In genomic region chr3:71680588-71680987, GRCh38 we compare ENCODE assay signal across 12 cellular contexts. TPM values are rescaled to one million over a fixed set of nuclear protein-coding genes. Genes with fewer than 3 reads are reported as not detected.
DNase-seq lines count a peak whose midpoint lies in the region; ATAC-seq and TF ChIP-seq lines count a peak whose summit lies in the region.
"Had no signal": no experiment of that assay in that cellular context is flagged by ENCODE, and none has a peak within 500 bp of the region (broad histone marks: within the 10 kb centered on the region; RNA-seq: fewer than 3 reads in every experiment).

No MANE protein-coding gene starts in this region.

- no peak overlapping the region for H3K4me3 Mint-ChIP-seq in natural killer cell
- H3K4me3 Mint-ChIP-seq: activated B cell treated with CpG ODN at 0.5 μM for 24 hours; dendritic cell treated with granulocyte-macrophage colony-stimulating factor and Interleukin-4, amounts not matched to agents 40 ng/mL and 50 ng/mL, for 4 days had no signal

- 64 to 68% methylated on average over 1 of the region's 1 CpG for WGBS in testis, 2 donors

- ATAC-seq in natural killer cell (no peak), SK-N-SH treated with all-trans-retinoic acid at 6 μM for 48 hours (no peak), HG02763 (IDR thresholded peaks at IDR 0.05; ENCODE audit: unreplicated experiment) (no peak)
- ATAC-seq: Panc1 had no signal

- H3K27me3 ChIP-seq in left ventricle myocardium inferior (ENCODE audit: low read depth) (no peaks in the 10 kb centered on the region), right atrium auricular region (no peaks in the 10 kb centered on the region), testis (no peaks in the 10 kb centered on the region)

- no peaks in the 10 kb centered on the region for H3K27me3 Mint-ChIP-seq in natural killer cell (ENCODE audit: low read depth in 2 of 2)
- H3K27me3 Mint-ChIP-seq: activated B cell treated with CpG ODN at 0.5 μM for 24 hours; dendritic cell treated with granulocyte-macrophage colony-stimulating factor and Interleukin-4, amounts not matched to agents 40 ng/mL and 50 ng/mL, for 4 days had no signal

- DNase-seq in left ventricle myocardium inferior, result no peak
- no peak for DNase-seq in right atrium auricular region (ENCODE audit: low spot score)
- peak; percentile 57 for DNase-seq in dedifferentiated amniotic fluid mesenchymal stem cell (ENCODE audit: extremely low spot score)
- no peak for DNase-seq in natural killer cell
- no peak for DNase-seq in GM13977 (ENCODE audit: low spot score)
- no peak for DNase-seq in testis
- DNase-seq: activated B cell treated with CpG ODN at 0.5 μM for 24 hours, NCI-H2029 treated with DMSO at 0.1 percent for 48 hours had no signal

- H3K9me3 ChIP-seq in left ventricle myocardium inferior (replicated peaks), result no peaks in the 10 kb centered on the region
- H3K9me3 ChIP-seq in right atrium auricular region, result no peaks in the 10 kb centered on the region
- no peaks in the 10 kb centered on the region for H3K9me3 ChIP-seq in testis

- peak overlapping the region; percentile 33 for H3K27ac ChIP-seq in left ventricle myocardium inferior (replicated peaks)
- H3K27ac ChIP-seq in right atrium auricular region, result peak overlapping the region in 1 of 2 donors; percentile 26
- H3K27ac ChIP-seq in testis, result no peak overlapping the region

- in situ Hi-C loops in GM13977 (cut with MboI; ENCODE audit: low pct_unique_long_range_greater_than_20kb, low sequenced_read_pairs, unreplicated experiment), result no loop called here

- H3K9me3 Mint-ChIP-seq in natural killer cell, result no peaks in the 10 kb centered on the region
- H3K9me3 Mint-ChIP-seq: activated B cell treated with CpG ODN at 0.5 μM for 24 hours; dendritic cell treated with granulocyte-macrophage colony-stimulating factor and Interleukin-4, amounts not matched to agents 40 ng/mL and 50 ng/mL, for 4 days had no signal

- TF ChIP-seq POLR2A in testis (IDR thresholded peaks at IDR 0.05), result no peak

- intact Hi-C loops in left ventricle myocardium inferior (cut with micrococcal nuclease) (no loop called here), natural killer cell (cut with micrococcal nuclease) (no loop called here), testis (cut with DNase I; ENCODE audit: low total_unique reads) (no loop called here)

- H3K27ac Mint-ChIP-seq in natural killer cell, result peak overlapping the region; percentile 27 to 57
- H3K27ac Mint-ChIP-seq: activated B cell treated with CpG ODN at 0.5 μM for 24 hours; dendritic cell treated with granulocyte-macrophage colony-stimulating factor and Interleukin-4, amounts not matched to agents 40 ng/mL and 50 ng/mL, for 4 days had no signal

- TF ChIP-seq CTCF in left ventricle myocardium inferior (IDR thresholded peaks at IDR 0.05; ENCODE audit: borderline replicate concordance) (no peak), right atrium auricular region (IDR thresholded peaks at IDR 0.05) (no peak), natural killer cell (IDR thresholded peaks at IDR 0.05) (no peak), GM13977 (IDR thresholded peaks at IDR 0.05; ENCODE audit: extremely low read depth, insufficient read depth, missing control alignments) (no peak), testis (IDR thresholded peaks at IDR 0.05) (no peak)

- H3K36me3 ChIP-seq in left ventricle myocardium inferior, result no peaks in the 10 kb centered on the region
- no peaks in the 10 kb centered on the region for H3K36me3 ChIP-seq in right atrium auricular region
- no peaks in the 10 kb centered on the region for H3K36me3 ChIP-seq in testis (ENCODE audit: low read depth, missing control alignments)

- peaks cover 10% of the 10 kb centered on the region for H3K36me3 Mint-ChIP-seq in natural killer cell

- peaks cover 32% of the 10 kb centered on the region for H3K4me1 ChIP-seq in left ventricle myocardium inferior
- H3K4me1 ChIP-seq in right atrium auricular region, result peaks cover 4 to 13% of the 10 kb centered on the region in 2 donors
- no peaks in the 10 kb centered on the region for H3K4me1 ChIP-seq in testis

- no peak overlapping the region for H3K4me3 ChIP-seq in left ventricle myocardium inferior
- no peak overlapping the region for H3K4me3 ChIP-seq in right atrium auricular region
- no peak overlapping the region for H3K4me3 ChIP-seq in testis

- peaks cover 7 to 9% of the 10 kb centered on the region in 2 donors for H3K4me1 Mint-ChIP-seq in natural killer cell
- H3K4me1 Mint-ChIP-seq: activated B cell treated with CpG ODN at 0.5 μM for 24 hours had no signal

TF ChIP-seq in SK-N-SH treated with all-trans-retinoic acid at 6 μM for 48 hours, 23 proteins besides CTCF, POLR2A, EP300 and RAD21:
- no peak for TF ChIP-seq CREB5 (CRISPR knock-in tag; IDR thresholded peaks at IDR 0.05; ENCODE audit: low read depth)
- no peak for TF ChIP-seq ARNTL (CRISPR knock-in tag; IDR thresholded peaks at IDR 0.05; ENCODE audit: borderline replicate concordance, low read depth)
- no peak for TF ChIP-seq TCF4 (CRISPR knock-in tag; IDR thresholded peaks at IDR 0.05; ENCODE audit: borderline replicate concordance)
- TF ChIP-seq OSR1 (CRISPR knock-in tag; IDR thresholded peaks at IDR 0.05), result no peak

RNA-seq across cellular contexts. Expression of gene EIF4E3, which starts 44.6 kb away (rescaled TPM):
- total RNA-seq in left ventricle myocardium inferior (48.9 TPM), right atrium auricular region (10 to 100 TPM; 18.2 to 23.3 TPM), natural killer cell (10 to 100 TPM; 44.9 to 52.2 (median 46.7) TPM), testis (10 to 100 TPM; 15.4 to 17.4 TPM)
- 10.4 TPM for polyA plus RNA-seq in testis (ENCODE audit: insufficient read depth, low read depth, low replicate concordance)
